1 cellular context compared by ENCODE assay signal in the genomic region with DNA sequence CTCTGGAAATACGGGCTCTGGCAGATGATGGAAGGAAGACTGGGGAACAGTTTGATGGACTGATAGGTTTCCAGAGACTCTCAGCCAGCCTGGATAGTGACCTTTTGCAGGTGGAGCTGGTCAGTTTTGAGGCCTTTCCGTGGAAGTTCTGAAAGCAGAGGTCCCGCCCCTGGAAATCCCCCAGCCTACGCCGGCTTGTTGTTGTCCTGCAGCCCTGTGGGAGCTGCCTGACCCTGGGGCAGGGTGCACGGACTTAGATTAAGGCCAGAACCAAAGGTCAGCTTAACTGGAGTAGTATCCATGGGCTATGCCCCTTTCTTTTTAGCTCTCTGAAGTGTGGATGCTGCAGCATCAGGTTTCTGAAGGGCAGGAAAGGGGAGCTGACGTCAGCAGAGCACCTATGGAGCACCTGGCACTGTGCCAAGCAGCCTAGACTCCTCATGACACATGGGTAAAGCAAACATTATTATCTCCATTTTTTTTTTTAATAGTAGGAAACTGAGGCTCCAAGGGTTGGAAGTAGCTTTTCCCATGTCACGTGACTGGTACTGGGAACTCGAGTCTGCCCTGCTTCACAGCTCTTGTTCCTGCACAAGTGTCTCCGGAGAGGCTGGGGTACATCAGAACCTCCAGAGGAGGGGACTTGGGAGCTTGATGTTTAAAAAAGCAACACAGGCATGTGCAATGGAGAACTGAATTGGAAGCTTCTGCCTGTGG.
TF ChIP-seq lines count a peak whose summit lies in the region.

No MANE protein-coding gene starts in this region.

TF ChIP-seq in HEK293, 187 proteins besides CTCF, POLR2A, EP300 and RAD21 (continued from another document):
- TF ChIP-seq, protein P1, sequence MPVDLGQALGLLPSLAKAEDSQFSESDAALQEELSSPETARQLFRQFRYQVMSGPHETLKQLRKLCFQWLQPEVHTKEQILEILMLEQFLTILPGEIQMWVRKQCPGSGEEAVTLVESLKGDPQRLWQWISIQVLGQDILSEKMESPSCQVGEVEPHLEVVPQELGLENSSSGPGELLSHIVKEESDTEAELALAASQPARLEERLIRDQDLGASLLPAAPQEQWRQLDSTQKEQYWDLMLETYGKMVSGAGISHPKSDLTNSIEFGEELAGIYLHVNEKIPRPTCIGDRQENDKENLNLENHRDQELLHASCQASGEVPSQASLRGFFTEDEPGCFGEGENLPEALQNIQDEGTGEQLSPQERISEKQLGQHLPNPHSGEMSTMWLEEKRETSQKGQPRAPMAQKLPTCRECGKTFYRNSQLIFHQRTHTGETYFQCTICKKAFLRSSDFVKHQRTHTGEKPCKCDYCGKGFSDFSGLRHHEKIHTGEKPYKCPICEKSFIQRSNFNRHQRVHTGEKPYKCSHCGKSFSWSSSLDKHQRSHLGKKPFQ (tag by site-specific recombination; IDR thresholded peaks at IDR 0.05) = no peak
- TF ChIP-seq ZNF433 (tag by site-specific recombination; IDR thresholded peaks at IDR 0.05; ENCODE audit: low read depth) (no peak), HOXD13 (CRISPR knock-in tag; IDR thresholded peaks at IDR 0.05; ENCODE audit: borderline replicate concordance) (no peak), ZNF623 (tag by site-specific recombination; IDR thresholded peaks at IDR 0.05) (0 out of 2 replicates have a peak, but pooled peaks have one; percentile 9), OVOL3 (tag by site-specific recombination; IDR thresholded peaks at IDR 0.05) (no peak), ZNF791 (tag by site-specific recombination; IDR thresholded peaks at IDR 0.05) (no peak), MYNN (tag by site-specific recombination; IDR thresholded peaks at IDR 0.05; ENCODE audit: borderline replicate concordance) (no peak), ZNF138 (tag by site-specific recombination; IDR thresholded peaks at IDR 0.05; ENCODE audit: borderline replicate concordance) (no peak), WT1 (tag by site-specific recombination; IDR thresholded peaks at IDR 0.05) (peak; percentile 70), ZNF155 (tag by site-specific recombination; IDR thresholded peaks at IDR 0.05) (no peak), ZNF423 (tag by site-specific recombination; IDR thresholded peaks at IDR 0.05) (no peak), BCL11B (tag by site-specific recombination; IDR thresholded peaks at IDR 0.05; ENCODE audit: low read depth) (peak; percentile 39; the same call in 1 of the 2 replicates), ZBTB8A (tag by site-specific recombination; IDR thresholded peaks at IDR 0.05) (0 out of 2 replicates have a peak, but pooled peaks have one; percentile 18)
- TF ChIP-seq, protein P2, sequence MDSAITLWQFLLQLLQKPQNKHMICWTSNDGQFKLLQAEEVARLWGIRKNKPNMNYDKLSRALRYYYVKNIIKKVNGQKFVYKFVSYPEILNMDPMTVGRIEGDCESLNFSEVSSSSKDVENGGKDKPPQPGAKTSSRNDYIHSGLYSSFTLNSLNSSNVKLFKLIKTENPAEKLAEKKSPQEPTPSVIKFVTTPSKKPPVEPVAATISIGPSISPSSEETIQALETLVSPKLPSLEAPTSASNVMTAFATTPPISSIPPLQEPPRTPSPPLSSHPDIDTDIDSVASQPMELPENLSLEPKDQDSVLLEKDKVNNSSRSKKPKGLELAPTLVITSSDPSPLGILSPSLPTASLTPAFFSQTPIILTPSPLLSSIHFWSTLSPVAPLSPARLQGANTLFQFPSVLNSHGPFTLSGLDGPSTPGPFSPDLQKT (IDR thresholded peaks at IDR 0.05; ENCODE audit: borderline replicate concordance, low read depth, low read length) = no peak
